11 cellular contexts compared by ENCODE assay signal in the genomic region with DNA sequence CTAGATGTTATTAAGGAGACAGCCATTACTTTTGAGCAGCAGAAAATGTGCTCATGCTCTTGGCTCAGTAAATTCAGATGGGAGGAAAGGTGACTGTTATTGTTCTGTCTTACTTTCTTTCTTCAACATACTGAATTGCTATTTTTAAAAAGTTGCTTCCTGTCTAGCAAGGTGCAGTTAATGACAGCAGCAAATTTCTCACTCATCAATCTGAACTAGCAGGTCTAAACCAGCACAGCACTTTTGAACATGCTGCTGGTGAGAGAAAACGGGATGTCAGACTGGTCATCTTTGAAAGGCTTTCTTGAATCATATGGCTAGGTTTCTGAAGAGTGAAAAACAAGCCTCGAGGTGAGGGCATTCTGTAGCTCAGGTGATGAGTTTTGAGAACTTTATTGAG.
DNase-seq lines count a peak whose midpoint lies in the region; ATAC-seq and TF ChIP-seq lines count a peak whose summit lies in the region.
"Had no signal": no experiment of that assay in that cellular context is flagged by ENCODE, and none has a peak within 500 bp of the region (broad histone marks: within the 10 kb centered on the region; RNA-seq: fewer than 3 reads in every experiment).

No MANE protein-coding gene starts in this region.

- H3K36me3 ChIP-seq in transverse colon, result no peaks in the 10 kb centered on the region
- H3K36me3 ChIP-seq: tibial artery had no signal

- no peak overlapping the region for H3K4me3 ChIP-seq in transverse colon
- H3K4me3 ChIP-seq: tibial artery had no signal

- no peaks in the 10 kb centered on the region for H3K27me3 ChIP-seq in transverse colon
- H3K27me3 ChIP-seq: tibial artery had no signal

- H3K9me3 Mint-ChIP-seq in stimulated activated memory B cell treated with anti-CD40 and anti-IgM and Interleukin-4, amounts not matched to agents 10 μg/mL and 1 μg/mL and 100 μg/mL, for 72 hours, result peaks cover 8% of the 10 kb centered on the region
- H3K9me3 Mint-ChIP-seq: activated T-cell treated with anti-CD3 and anti-CD28 coated beads, Interleukin-2, amount 50 U/mL, for 4 hours had no signal

- WGBS in transverse colon (ENCODE audit: low coverage in 1 of 2), 2 donors, result 61 to 75% methylated on average over 2 of the region's 2 CpGs

- peaks cover 15% of the 10 kb centered on the region for H3K4me1 Mint-ChIP-seq in stimulated activated memory B cell treated with anti-CD40 and anti-IgM and Interleukin-4, amounts not matched to agents 10 μg/mL and 1 μg/mL and 100 μg/mL, for 72 hours
- H3K4me1 Mint-ChIP-seq: brain had no signal

- no peak for DNase-seq in occipital lobe (lab: John Stamatoyannopoulos, UW)
- no peak for DNase-seq in NK-92 (lab: John Stamatoyannopoulos, UW; ENCODE audit: unreplicated experiment)
- DNase-seq in transverse colon, result no peak
- DNase-seq: activated T-cell treated with anti-CD3 and anti-CD28 coated beads, Interleukin-2, amount 50 U/mL, for 4 hours; NCI-H1694 treated with DMSO at 0.1 percent for 48 hours; tibial artery had no signal

- no peaks in the 10 kb centered on the region for H3K27me3 Mint-ChIP-seq in stimulated activated memory B cell treated with anti-CD40 and anti-IgM and Interleukin-4, amounts not matched to agents 10 μg/mL and 1 μg/mL and 100 μg/mL, for 72 hours
- H3K27me3 Mint-ChIP-seq: brain had no signal

- in situ Hi-C loops in transverse colon (cut with MboI; ENCODE audit: low pct_ligation_motif_present in 1 of 4, low pct_unique_long_range_greater_than_20kb in 1 of 4, low sequenced_read_pairs in 3 of 4), result no loop called here

- intact Hi-C loops in transverse colon (cut with DNase I; ENCODE audit: low total_unique reads), result no loop called here

- H3K4me3 Mint-ChIP-seq in stimulated activated memory B cell treated with anti-CD40 and anti-IgM and Interleukin-4, amounts not matched to agents 10 μg/mL and 1 μg/mL and 100 μg/mL, for 72 hours, result no peak overlapping the region
- H3K4me3 Mint-ChIP-seq: activated T-cell treated with anti-CD3 and anti-CD28 coated beads, Interleukin-2, amount 50 U/mL, for 4 hours; brain had no signal

- no peaks in the 10 kb centered on the region for H3K4me1 ChIP-seq in transverse colon
- H3K4me1 ChIP-seq: tibial artery had no signal

- ATAC-seq in GM18909 (IDR thresholded peaks at IDR 0.05; ENCODE audit: poor library complexity, unreplicated experiment) (peak; percentile 73), GM21786 (IDR thresholded peaks at IDR 0.05; ENCODE audit: unreplicated experiment) (peak; percentile 61), HG03280 (IDR thresholded peaks at IDR 0.05; ENCODE audit: unreplicated experiment) (peak; percentile 68)
- ATAC-seq in stimulated activated memory B cell treated with anti-CD40 and anti-IgM and Interleukin-4, amounts not matched to agents 10 μg/mL and 1 μg/mL and 100 μg/mL, for 72 hours, result peak; percentile 42
- ATAC-seq: activated T-cell treated with anti-CD3 and anti-CD28 coated beads, Interleukin-2, amount 50 U/mL, for 4 hours had no signal

- TF ChIP-seq EP300 in transverse colon (IDR thresholded peaks at IDR 0.05; ENCODE audit: low read depth), result no peak

- TF ChIP-seq POLR2A in transverse colon (IDR thresholded peaks at IDR 0.05), result no peak

- H3K27ac Mint-ChIP-seq in stimulated activated memory B cell treated with anti-CD40 and anti-IgM and Interleukin-4, amounts not matched to agents 10 μg/mL and 1 μg/mL and 100 μg/mL, for 72 hours, result no peak overlapping the region
- H3K27ac Mint-ChIP-seq: brain had no signal

- no peaks in the 10 kb centered on the region for H3K9me3 ChIP-seq in transverse colon
- H3K9me3 ChIP-seq: tibial artery had no signal

- H3K36me3 Mint-ChIP-seq in stimulated activated memory B cell treated with anti-CD40 and anti-IgM and Interleukin-4, amounts not matched to agents 10 μg/mL and 1 μg/mL and 100 μg/mL, for 72 hours, result no peaks in the 10 kb centered on the region
- H3K36me3 Mint-ChIP-seq: brain had no signal

- H3K27ac ChIP-seq in transverse colon, result no peak overlapping the region
- H3K27ac ChIP-seq: tibial artery had no signal

- TF ChIP-seq CTCF in transverse colon (IDR thresholded peaks at IDR 0.05), result no peak
